1 cellular context compared by ENCODE assay signal in the genomic region with DNA sequence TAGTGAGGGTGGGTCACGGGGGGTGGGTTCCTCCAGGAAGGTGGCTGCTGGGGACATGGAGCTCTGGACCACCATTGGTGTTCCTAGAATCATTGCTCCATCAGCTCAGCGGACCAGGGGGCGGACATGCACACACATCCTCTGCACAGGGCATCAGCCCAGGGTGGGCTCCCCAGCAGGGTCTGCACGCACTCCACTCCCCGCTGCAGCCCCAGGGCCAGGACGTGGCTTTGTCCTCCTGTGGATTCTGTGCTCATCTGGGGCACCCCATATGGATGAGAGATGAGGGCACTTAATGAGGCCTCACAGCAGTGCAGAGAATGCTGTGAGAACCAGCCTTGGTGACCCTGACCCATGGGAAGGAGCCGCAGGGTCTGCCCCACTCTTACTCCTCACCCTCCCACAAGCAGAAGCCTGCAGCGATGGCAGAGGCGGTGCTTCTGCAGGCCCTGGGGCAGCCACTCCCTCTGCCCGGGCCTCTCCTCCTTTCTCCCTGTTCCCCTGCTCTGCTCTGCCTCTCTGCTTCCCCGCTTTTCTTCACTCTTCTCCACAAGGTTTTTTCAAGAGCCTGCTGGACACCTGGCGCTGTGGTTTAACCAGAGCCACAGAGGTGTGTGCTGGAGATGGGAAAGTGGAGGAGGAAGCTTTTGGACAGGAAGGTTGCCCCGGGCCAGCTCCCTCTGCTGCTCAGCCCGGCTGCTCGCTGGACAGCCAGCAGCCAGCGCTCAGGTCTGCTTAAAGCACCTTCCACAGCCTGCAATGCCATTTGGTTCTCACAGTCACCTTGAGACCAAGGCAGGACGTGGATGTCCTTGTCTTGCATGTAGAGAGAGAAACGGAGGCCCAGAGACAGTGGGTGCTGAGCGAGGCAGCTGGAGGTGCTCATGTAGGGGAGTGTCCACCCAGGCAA.
TF ChIP-seq lines count a peak whose summit lies in the region.

No MANE protein-coding gene starts in this region.

TF ChIP-seq in GM23338, 12 proteins besides CTCF, POLR2A, EP300 and RAD21:
- TF ChIP-seq, protein P1, sequence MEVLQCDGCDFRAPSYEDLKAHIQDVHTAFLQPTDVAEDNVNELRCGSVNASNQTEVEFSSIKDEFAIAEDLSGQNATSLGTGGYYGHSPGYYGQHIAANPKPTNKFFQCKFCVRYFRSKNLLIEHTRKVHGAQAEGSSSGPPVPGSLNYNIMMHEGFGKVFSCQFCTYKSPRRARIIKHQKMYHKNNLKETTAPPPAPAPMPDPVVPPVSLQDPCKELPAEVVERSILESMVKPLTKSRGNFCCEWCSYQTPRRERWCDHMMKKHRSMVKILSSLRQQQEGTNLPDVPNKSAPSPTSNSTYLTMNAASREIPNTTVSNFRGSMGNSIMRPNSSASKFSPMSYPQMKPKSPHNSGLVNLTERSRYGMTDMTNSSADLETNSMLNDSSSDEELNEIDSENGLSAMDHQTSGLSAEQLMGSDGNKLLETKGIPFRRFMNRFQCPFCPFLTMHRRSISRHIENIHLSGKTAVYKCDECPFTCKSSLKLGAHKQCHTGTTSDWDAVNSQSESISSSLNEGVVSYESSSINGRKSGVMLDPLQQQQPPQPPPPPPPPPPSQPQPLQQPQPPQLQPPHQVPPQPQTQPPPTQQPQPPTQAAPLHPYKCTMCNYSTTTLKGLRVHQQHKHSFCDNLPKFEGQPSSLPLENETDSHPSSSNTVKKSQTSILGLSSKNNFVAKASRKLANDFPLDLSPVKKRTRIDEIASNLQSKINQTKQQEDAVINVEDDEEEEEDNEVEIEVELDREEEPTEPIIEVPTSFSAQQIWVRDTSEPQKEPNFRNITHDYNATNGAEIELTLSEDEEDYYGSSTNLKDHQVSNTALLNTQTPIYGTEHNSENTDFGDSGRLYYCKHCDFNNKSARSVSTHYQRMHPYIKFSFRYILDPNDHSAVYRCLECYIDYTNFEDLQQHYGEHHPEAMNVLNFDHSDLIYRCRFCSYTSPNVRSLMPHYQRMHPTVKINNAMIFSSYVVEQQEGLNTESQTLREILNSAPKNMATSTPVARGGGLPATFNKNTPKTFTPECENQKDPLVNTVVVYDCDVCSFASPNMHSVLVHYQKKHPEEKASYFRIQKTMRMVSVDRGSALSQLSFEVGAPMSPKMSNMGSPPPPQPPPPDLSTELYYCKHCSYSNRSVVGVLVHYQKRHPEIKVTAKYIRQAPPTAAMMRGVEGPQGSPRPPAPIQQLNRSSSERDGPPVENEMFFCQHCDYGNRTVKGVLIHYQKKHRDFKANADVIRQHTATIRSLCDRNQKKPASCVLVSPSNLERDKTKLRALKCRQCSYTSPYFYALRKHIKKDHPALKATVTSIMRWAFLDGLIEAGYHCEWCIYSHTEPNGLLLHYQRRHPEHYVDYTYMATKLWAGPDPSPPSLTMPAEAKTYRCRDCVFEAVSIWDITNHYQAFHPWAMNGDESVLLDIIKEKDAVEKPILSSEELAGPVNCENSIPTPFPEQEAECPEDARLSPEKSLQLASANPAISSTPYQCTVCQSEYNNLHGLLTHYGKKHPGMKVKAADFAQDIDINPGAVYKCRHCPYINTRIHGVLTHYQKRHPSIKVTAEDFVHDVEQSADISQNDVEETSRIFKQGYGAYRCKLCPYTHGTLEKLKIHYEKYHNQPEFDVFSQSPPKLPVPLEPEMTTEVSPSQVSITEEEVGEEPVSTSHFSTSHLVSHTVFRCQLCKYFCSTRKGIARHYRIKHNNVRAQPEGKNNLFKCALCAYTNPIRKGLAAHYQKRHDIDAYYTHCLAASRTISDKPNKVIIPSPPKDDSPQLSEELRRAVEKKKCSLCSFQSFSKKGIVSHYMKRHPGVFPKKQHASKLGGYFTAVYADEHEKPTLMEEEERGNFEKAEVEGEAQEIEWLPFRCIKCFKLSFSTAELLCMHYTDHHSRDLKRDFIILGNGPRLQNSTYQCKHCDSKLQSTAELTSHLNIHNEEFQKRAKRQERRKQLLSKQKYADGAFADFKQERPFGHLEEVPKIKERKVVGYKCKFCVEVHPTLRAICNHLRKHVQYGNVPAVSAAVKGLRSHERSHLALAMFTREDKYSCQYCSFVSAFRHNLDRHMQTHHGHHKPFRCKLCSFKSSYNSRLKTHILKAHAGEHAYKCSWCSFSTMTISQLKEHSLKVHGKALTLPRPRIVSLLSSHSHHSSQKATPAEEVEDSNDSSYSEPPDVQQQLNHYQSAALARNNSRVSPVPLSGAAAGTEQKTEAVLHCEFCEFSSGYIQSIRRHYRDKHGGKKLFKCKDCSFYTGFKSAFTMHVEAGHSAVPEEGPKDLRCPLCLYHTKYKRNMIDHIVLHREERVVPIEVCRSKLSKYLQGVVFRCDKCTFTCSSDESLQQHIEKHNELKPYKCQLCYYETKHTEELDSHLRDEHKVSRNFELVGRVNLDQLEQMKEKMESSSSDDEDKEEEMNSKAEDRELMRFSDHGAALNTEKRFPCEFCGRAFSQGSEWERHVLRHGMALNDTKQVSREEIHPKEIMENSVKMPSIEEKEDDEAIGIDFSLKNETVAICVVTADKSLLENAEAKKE (CRISPR knock-in tag; IDR thresholded peaks at IDR 0.05): no peak
- TF ChIP-seq EZH2phosphoT487 (IDR thresholded peaks at IDR 0.05; ENCODE audit: unreplicated experiment): no peak
- TF ChIP-seq POLR2AphosphoS5 (IDR thresholded peaks at IDR 0.05; ENCODE audit: low read depth): no peak
- TF ChIP-seq, protein P2, sequence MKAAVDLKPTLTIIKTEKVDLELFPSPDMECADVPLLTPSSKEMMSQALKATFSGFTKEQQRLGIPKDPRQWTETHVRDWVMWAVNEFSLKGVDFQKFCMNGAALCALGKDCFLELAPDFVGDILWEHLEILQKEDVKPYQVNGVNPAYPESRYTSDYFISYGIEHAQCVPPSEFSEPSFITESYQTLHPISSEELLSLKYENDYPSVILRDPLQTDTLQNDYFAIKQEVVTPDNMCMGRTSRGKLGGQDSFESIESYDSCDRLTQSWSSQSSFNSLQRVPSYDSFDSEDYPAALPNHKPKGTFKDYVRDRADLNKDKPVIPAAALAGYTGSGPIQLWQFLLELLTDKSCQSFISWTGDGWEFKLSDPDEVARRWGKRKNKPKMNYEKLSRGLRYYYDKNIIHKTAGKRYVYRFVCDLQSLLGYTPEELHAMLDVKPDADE (IDR thresholded peaks at IDR 0.05): no peak
- TF ChIP-seq STAT1 (IDR thresholded peaks at IDR 0.05; ENCODE audit: unreplicated experiment): no peak
- TF ChIP-seq NANOG (IDR thresholded peaks at IDR 0.05; ENCODE audit: borderline replicate concordance): no peak
- TF ChIP-seq, protein P3, sequence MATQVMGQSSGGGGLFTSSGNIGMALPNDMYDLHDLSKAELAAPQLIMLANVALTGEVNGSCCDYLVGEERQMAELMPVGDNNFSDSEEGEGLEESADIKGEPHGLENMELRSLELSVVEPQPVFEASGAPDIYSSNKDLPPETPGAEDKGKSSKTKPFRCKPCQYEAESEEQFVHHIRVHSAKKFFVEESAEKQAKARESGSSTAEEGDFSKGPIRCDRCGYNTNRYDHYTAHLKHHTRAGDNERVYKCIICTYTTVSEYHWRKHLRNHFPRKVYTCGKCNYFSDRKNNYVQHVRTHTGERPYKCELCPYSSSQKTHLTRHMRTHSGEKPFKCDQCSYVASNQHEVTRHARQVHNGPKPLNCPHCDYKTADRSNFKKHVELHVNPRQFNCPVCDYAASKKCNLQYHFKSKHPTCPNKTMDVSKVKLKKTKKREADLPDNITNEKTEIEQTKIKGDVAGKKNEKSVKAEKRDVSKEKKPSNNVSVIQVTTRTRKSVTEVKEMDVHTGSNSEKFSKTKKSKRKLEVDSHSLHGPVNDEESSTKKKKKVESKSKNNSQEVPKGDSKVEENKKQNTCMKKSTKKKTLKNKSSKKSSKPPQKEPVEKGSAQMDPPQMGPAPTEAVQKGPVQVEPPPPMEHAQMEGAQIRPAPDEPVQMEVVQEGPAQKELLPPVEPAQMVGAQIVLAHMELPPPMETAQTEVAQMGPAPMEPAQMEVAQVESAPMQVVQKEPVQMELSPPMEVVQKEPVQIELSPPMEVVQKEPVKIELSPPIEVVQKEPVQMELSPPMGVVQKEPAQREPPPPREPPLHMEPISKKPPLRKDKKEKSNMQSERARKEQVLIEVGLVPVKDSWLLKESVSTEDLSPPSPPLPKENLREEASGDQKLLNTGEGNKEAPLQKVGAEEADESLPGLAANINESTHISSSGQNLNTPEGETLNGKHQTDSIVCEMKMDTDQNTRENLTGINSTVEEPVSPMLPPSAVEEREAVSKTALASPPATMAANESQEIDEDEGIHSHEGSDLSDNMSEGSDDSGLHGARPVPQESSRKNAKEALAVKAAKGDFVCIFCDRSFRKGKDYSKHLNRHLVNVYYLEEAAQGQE (IDR thresholded peaks at IDR 0.05; ENCODE audit: unreplicated experiment): no peak
- no peak for TF ChIP-seq CREB1 (CRISPR knock-in tag; IDR thresholded peaks at IDR 0.05; ENCODE audit: low read depth)
- TF ChIP-seq ZNF114 (CRISPR knock-in tag; IDR thresholded peaks at IDR 0.05): no peak
- no peak for TF ChIP-seq JUNB (IDR thresholded peaks at IDR 0.05; ENCODE audit: unreplicated experiment)
- TF ChIP-seq EZH2 (IDR thresholded peaks at IDR 0.05; ENCODE audit: low read depth, unreplicated experiment): no peak
- TF ChIP-seq ZNF331 (CRISPR knock-in tag; IDR thresholded peaks at IDR 0.05; ENCODE audit: low read depth): no peak
